In the genomic region with DNA sequence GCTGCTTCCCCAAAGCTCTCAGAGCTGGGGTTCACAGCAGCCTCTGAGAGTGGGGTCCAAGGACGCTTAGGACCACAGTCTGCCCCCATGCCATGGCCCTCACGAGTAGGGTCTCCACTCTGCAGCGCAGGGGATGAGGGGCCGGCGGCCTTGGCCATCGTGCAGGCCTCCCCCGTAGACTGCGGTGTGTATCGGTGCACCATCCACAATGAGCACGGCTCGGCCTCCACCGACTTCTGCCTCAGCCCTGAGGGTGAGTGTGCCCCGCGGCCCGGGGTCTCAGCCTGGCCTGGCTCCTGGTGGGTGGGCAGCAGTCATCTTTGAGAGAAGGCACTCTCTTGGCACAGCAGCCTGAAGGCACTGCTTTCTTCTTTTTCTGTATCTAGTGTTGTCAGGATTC, we compare ENCODE assay signal across 26 cellular contexts. TPM values are rescaled to one million over a fixed set of nuclear protein-coding genes. Genes with fewer than 3 reads are reported as not detected.
"Had no signal": no experiment of that assay in that cellular context is flagged by ENCODE, and none has a peak within 500 bp of the region (broad histone marks: within the 10 kb centered on the region; RNA-seq: fewer than 3 reads in every experiment).

No MANE protein-coding gene starts in this region.

- H3K9me3 Mint-ChIP-seq: activated CD4-positive, alpha-beta memory T cell treated with anti-CD3 and anti-CD28 coated beads, Interleukin-2, amount 10 ng/mL, durations not matched to agents 7 days and 5 days; activated CD4-positive, alpha-beta T cell treated with anti-CD3 and anti-CD28 coated beads, Interleukin-2, amount 10 ng/mL, durations not matched to agents 24 days and 14 days; activated naive CD4-positive, alpha-beta T cell treated with anti-CD3 and anti-CD28 coated beads for 36 hours; activated naive CD8-positive, alpha-beta T cell treated with anti-CD3 and anti-CD28 coated beads, Interleukin-2, amount 50 U/mL, for 24 hours; activated T-cell treated with anti-CD3 and anti-CD28 coated beads, Interleukin-2, amount 50 U/mL, for 72 hours; neural crest cell had no signal

- DNase-seq: activated CD4-positive, alpha-beta memory T cell treated with anti-CD3 and anti-CD28 coated beads, Interleukin-2, amount 10 ng/mL, durations not matched to agents 7 days and 5 days; activated CD4-positive, alpha-beta T cell treated with anti-CD3 and anti-CD28 coated beads, Interleukin-2, amount 10 ng/mL, durations not matched to agents 24 days and 14 days; activated effector memory CD4-positive, alpha-beta T cell treated with Interleukin-2 at 50 U/mL for 16 hours; activated naive CD4-positive, alpha-beta T cell treated with anti-CD3 and anti-CD28 coated beads for 36 hours; activated naive CD8-positive, alpha-beta T cell treated with anti-CD3 and anti-CD28 coated beads, Interleukin-2, amount 50 U/mL, for 24 hours; activated T-cell treated with anti-CD3 and anti-CD28 coated beads, Interleukin-2, amount 50 U/mL, for 72 hours; dermis blood vessel endothelial cell; effector CD8-positive, alpha-beta T cell; islet precursor cell; left colon; mesenchymal stem cell; stimulated activated CD4-positive, alpha-beta T cell treated with anti-CD3 and anti-CD28 coated beads, Interleukin-4, amount 100 ng/mL, for 1 hour; T-helper 2 cell; uterus had no signal

- H3K4me3 ChIP-seq: cardiac muscle cell, esophagus muscularis mucosa, heart left ventricle, mucosa of descending colon, stomach, suprapubic skin, tibial nerve, uterus had no signal

- H3K9me3 ChIP-seq: esophagus muscularis mucosa, heart left ventricle, mucosa of descending colon, stomach, suprapubic skin, tibial nerve, uterus had no signal

- H3K27me3 ChIP-seq: cardiac muscle cell, esophagus muscularis mucosa, heart left ventricle, stomach, suprapubic skin, tibial nerve, uterus had no signal

- H3K4me1 Mint-ChIP-seq: activated CD4-positive, alpha-beta memory T cell treated with anti-CD3 and anti-CD28 coated beads, Interleukin-2, amount 10 ng/mL, durations not matched to agents 7 days and 5 days; activated CD4-positive, alpha-beta T cell treated with anti-CD3 and anti-CD28 coated beads, Interleukin-2, amount 10 ng/mL, durations not matched to agents 24 days and 14 days; activated naive CD8-positive, alpha-beta T cell treated with anti-CD3 and anti-CD28 coated beads, Interleukin-2, amount 50 U/mL, for 24 hours; neural crest cell had no signal

- H3K36me3 ChIP-seq: suprapubic skin, uterus had no signal

- H3K27me3 Mint-ChIP-seq: activated CD4-positive, alpha-beta memory T cell treated with anti-CD3 and anti-CD28 coated beads, Interleukin-2, amount 10 ng/mL, durations not matched to agents 7 days and 5 days; activated CD4-positive, alpha-beta T cell treated with anti-CD3 and anti-CD28 coated beads, Interleukin-2, amount 10 ng/mL, durations not matched to agents 24 days and 14 days; activated naive CD8-positive, alpha-beta T cell treated with anti-CD3 and anti-CD28 coated beads, Interleukin-2, amount 50 U/mL, for 24 hours had no signal

- H3K4me1 ChIP-seq: uterus had no signal

- ATAC-seq: activated CD4-positive, CD25-positive, alpha-beta regulatory T cell treated with anti-CD3 and anti-CD28 coated beads, Interleukin-2, amount 50 U/mL, for 24 hours; activated naive CD8-positive, alpha-beta T cell treated with anti-CD3 and anti-CD28 coated beads, Interleukin-2, amount 50 U/mL, for 24 hours; activated T-cell treated with anti-CD3 and anti-CD28 coated beads, Interleukin-2, amount 50 U/mL, for 72 hours; heart left ventricle had no signal

- H3K27ac ChIP-seq: cardiac muscle cell, esophagus muscularis mucosa, suprapubic skin, tibial nerve, uterus had no signal

- H3K27ac Mint-ChIP-seq: activated CD4-positive, alpha-beta memory T cell treated with anti-CD3 and anti-CD28 coated beads, Interleukin-2, amount 10 ng/mL, durations not matched to agents 7 days and 5 days; activated CD4-positive, alpha-beta T cell treated with anti-CD3 and anti-CD28 coated beads, Interleukin-2, amount 10 ng/mL, durations not matched to agents 24 days and 14 days; activated naive CD4-positive, alpha-beta T cell treated with anti-CD3 and anti-CD28 coated beads for 36 hours; activated naive CD8-positive, alpha-beta T cell treated with anti-CD3 and anti-CD28 coated beads, Interleukin-2, amount 50 U/mL, for 24 hours; activated T-cell treated with anti-CD3 and anti-CD28 coated beads, Interleukin-2, amount 50 U/mL, for 72 hours had no signal

- H3K4me3 Mint-ChIP-seq: activated CD4-positive, alpha-beta memory T cell treated with anti-CD3 and anti-CD28 coated beads, Interleukin-2, amount 10 ng/mL, durations not matched to agents 7 days and 5 days; activated CD4-positive, alpha-beta T cell treated with anti-CD3 and anti-CD28 coated beads, Interleukin-2, amount 10 ng/mL, durations not matched to agents 24 days and 14 days; activated naive CD4-positive, alpha-beta T cell treated with anti-CD3 and anti-CD28 coated beads for 36 hours; activated naive CD8-positive, alpha-beta T cell treated with anti-CD3 and anti-CD28 coated beads, Interleukin-2, amount 50 U/mL, for 24 hours; activated T-cell treated with anti-CD3 and anti-CD28 coated beads, Interleukin-2, amount 50 U/mL, for 72 hours; neural crest cell had no signal

RNA-seq across cellular contexts. Expression of a gene that starts 24.8 kb away (rescaled TPM):
- total RNA-seq: activated CD4-positive, alpha-beta memory T cell treated with anti-CD3 and anti-CD28 coated beads, Interleukin-2, amount 10 ng/mL, durations not matched to agents 7 days and 5 days; activated CD4-positive, alpha-beta T cell treated with anti-CD3 and anti-CD28 coated beads, Interleukin-2, amount 10 ng/mL, durations not matched to agents 24 days and 14 days; activated naive CD4-positive, alpha-beta T cell treated with anti-CD3 and anti-CD28 coated beads for 36 hours; activated T-cell treated with anti-CD3 and anti-CD28 coated beads, Interleukin-2, amount 50 U/mL, for 72 hours; chondrocyte; dermis blood vessel endothelial cell; left colon; lower leg skin; mucosa of descending colon; neural crest cell; osteoblast; suprapubic skin had no signal
- polyA plus RNA-seq: stomach had no signal
